Comparison of ENCODE assay signal across 13 cellular contexts in the genomic region with DNA sequence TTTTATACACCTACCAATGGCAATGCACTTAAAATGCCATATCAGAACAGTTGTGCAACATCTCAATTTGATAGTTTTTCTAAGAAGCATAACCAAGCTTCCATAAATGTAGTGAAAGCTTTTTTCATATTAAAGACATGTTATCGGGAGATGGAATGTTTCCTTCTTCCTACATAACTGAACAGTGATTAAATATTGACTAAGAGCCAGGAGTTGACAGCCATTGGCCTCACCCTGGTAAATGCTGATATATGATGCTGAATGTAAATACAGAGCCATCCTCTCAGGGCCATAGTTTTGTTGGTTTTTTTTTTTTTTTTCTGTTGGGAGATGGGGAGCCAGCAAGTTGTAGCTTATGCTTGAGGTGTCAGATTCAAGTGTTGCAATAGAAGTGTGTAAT. TPM values are rescaled to one million over a fixed set of nuclear protein-coding genes. Genes with fewer than 3 reads are reported as not detected.
DNase-seq lines count a peak whose midpoint lies in the region; ATAC-seq, FAIRE-seq and TF ChIP-seq lines count a peak whose summit lies in the region.
"Had no signal": no experiment of that assay in that cellular context is flagged by ENCODE, and none has a peak within 500 bp of the region (broad histone marks: within the 10 kb centered on the region; RNA-seq: fewer than 3 reads in every experiment).

No MANE protein-coding gene starts in this region.

- peaks cover 76% of the 10 kb centered on the region for H3K79me2 ChIP-seq in endothelial cell of umbilical vein (ENCODE audit: control insufficient read depth, insufficient read depth, low read length)

- H3K9me3 ChIP-seq in endothelial cell of umbilical vein (replicated peaks; ENCODE audit: control insufficient read depth, insufficient read depth, low read length) (no peaks in the 10 kb centered on the region), sigmoid colon (no peaks in the 10 kb centered on the region), A673 (ENCODE audit: low read depth, low read length, poor library complexity, severe bottlenecking) (no peaks in the 10 kb centered on the region)

- POLR2A ChIA-PET in HEK293T (lab: Yijun Ruan, JAX) (interaction anchor here (1.2 kb wide), 1 partner anchor 20 kb away, joined by 3 read pairs; no protein-coding TSS in a partner anchor), endothelial cell of umbilical vein (lab: Charles Lee) (interaction anchor here (0.6 to 1.1 kb wide), 3 partner anchors 10 to 655 kb away, joined by 3 to 4 read pairs (median 3); no protein-coding TSS in a partner anchor), A673 (lab: Charles Lee; ENCODE audit: low non-redundant PET) (no interaction called here)

- H3K4me3 ChIP-seq in endothelial cell of umbilical vein (replicated peaks in 1 of 3; ENCODE audit: insufficient read depth in 1 of 3, low read depth in 1 of 3, low read length in 3 of 3) = no peak overlapping the region
- no peak overlapping the region for H3K4me3 ChIP-seq in sigmoid colon
- no peak overlapping the region for H3K4me3 ChIP-seq in A673 (ENCODE audit: low read depth, low read length, poor library complexity, severe bottlenecking)
- H3K4me3 ChIP-seq: K562 had no signal

- no peaks in the 10 kb centered on the region for H3K9me1 ChIP-seq in endothelial cell of umbilical vein (replicated peaks; ENCODE audit: control insufficient read depth, extremely low read depth, insufficient read depth, low read length)

- H3K4me1 Mint-ChIP-seq in activated T-helper 17 cell treated with anti-CD3 and anti-CD28 coated beads, Interleukin-2, amount 50 U/mL, for 72 hours = no peaks in the 10 kb centered on the region
- H3K4me1 Mint-ChIP-seq: activated CD8-positive, alpha-beta memory T cell treated with anti-CD3 and anti-CD28 coated beads, Interleukin-2, amount 10 ng/mL, durations not matched to agents 7 days and 5 days had no signal

- CTCF ChIA-PET in HEK293T (lab: Yijun Ruan, JAX) (interaction anchor here (1.0 to 2.7 kb wide), 2 partner anchors 19 kb away, joined by 4 to 5 read pairs; no protein-coding TSS in a partner anchor), endothelial cell of umbilical vein (lab: Charles Lee) (interaction anchor here (1.1 to 5.6 kb wide), 11 partner anchors 11 to 203 kb away, joined by 3 to 35 read pairs (median 5); a partner anchor contains a TSS), A673 (lab: Charles Lee) (interaction anchor here (0.6 kb wide), 1 partner anchor 9 kb away, joined by 5 read pairs; no protein-coding TSS in a partner anchor)

- ATAC-seq in activated T-helper 17 cell treated with anti-CD3 and anti-CD28 coated beads, Interleukin-2, amount 50 U/mL, for 72 hours (replicated peaks) = no peak
- no peak for ATAC-seq in GM18909 (IDR thresholded peaks at IDR 0.05; ENCODE audit: poor library complexity, unreplicated experiment)
- ATAC-seq: activated CD8-positive, alpha-beta memory T cell treated with anti-CD3 and anti-CD28 coated beads, Interleukin-2, amount 10 ng/mL, durations not matched to agents 7 days and 5 days; HCT116; K562 had no signal

- no TSS peak for BruUV-seq in endothelial cell of umbilical vein (replicated peaks; lab: Mats Ljungman, UMichigan)
- BruUV-seq in A673 (replicated peaks; lab: Mats Ljungman, UMichigan) = no TSS peak

- no peak overlapping the region for H3K27ac ChIP-seq in endothelial cell of umbilical vein (ENCODE audit: insufficient read depth, low read depth, low read length)
- peak overlapping the region; percentile 82 to 90 (median 86) for H3K27ac ChIP-seq in sigmoid colon
- no peak overlapping the region for H3K27ac ChIP-seq in A673 (ENCODE audit: low read depth, low read length, poor library complexity, severe bottlenecking)

- H3K4me3 Mint-ChIP-seq in activated T-helper 17 cell treated with anti-CD3 and anti-CD28 coated beads, Interleukin-2, amount 50 U/mL, for 72 hours = no peak overlapping the region
- H3K4me3 Mint-ChIP-seq: activated CD8-positive, alpha-beta memory T cell treated with anti-CD3 and anti-CD28 coated beads, Interleukin-2, amount 10 ng/mL, durations not matched to agents 7 days and 5 days had no signal

- H4K20me1 ChIP-seq in endothelial cell of umbilical vein (replicated peaks; ENCODE audit: control insufficient read depth, extremely low read depth, insufficient read depth, low read length) = no peaks in the 10 kb centered on the region

- DNase-seq in HEK293T (ENCODE audit: extremely low spot score) (no peak), NCI-H69 (lab: John Stamatoyannopoulos, UW) (peak; percentile 71), endothelial cell of umbilical vein (ENCODE audit: low read depth, low spot score) (peak; percentile 74), sigmoid colon (no peak), A673 (ENCODE audit: low spot score) (no peak), 8988T (no peak)
- DNase-seq: activated CD8-positive, alpha-beta memory T cell treated with anti-CD3 and anti-CD28 coated beads, Interleukin-2, amount 10 ng/mL, durations not matched to agents 7 days and 5 days; NCI-H2227 treated with DMSO at 0.1 percent for 48 hours; retina had no signal

- TF ChIP-seq CTCF in endothelial cell of umbilical vein (IDR thresholded peaks at IDR 0.05; ENCODE audit: extremely low read depth in 1 of 2, insufficient read depth in 1 of 2, low read depth in 1 of 2, low read length in 2 of 2) (no peak), sigmoid colon (IDR thresholded peaks at IDR 0.05) (no peak), A673 (conservative IDR thresholded peaks at IDR 0.05; ENCODE audit: low read depth, low read length) (no peak)

- no peak overlapping the region for H3K27ac Mint-ChIP-seq in activated T-helper 17 cell treated with anti-CD3 and anti-CD28 coated beads, Interleukin-2, amount 50 U/mL, for 72 hours
- H3K27ac Mint-ChIP-seq: activated CD8-positive, alpha-beta memory T cell treated with anti-CD3 and anti-CD28 coated beads, Interleukin-2, amount 10 ng/mL, durations not matched to agents 7 days and 5 days had no signal

- FAIRE-seq in endothelial cell of umbilical vein (lab: Jason Lieb, UNC) = peak; percentile 12
- FAIRE-seq: K562 had no signal

- no peak for TF ChIP-seq POLR2A in endothelial cell of umbilical vein (IDR thresholded peaks at IDR 0.05; ENCODE audit: low read depth, low read length)
- TF ChIP-seq POLR2A in sigmoid colon (IDR thresholded peaks at IDR 0.05) = no peak

- H3K9me3 Mint-ChIP-seq in activated T-helper 17 cell treated with anti-CD3 and anti-CD28 coated beads, Interleukin-2, amount 50 U/mL, for 72 hours = no peaks in the 10 kb centered on the region

- H3K4me1 ChIP-seq in endothelial cell of umbilical vein (ENCODE audit: control insufficient read depth, extremely low read depth, insufficient read depth, low read length) (peaks cover 40% of the 10 kb centered on the region), sigmoid colon (peaks cover 0 to 96% (median 73%) of the 10 kb centered on the region in 4 donors), A673 (ENCODE audit: insufficient read depth, low read length, poor library complexity, severe bottlenecking) (no peaks in the 10 kb centered on the region)

- dilution Hi-C loops in endothelial cell of umbilical vein (cut with MboI; ENCODE audit: extremely low pct_ligation_motif_present, low sequenced_read_pairs) = no loop called here

- H3K4me2 ChIP-seq in endothelial cell of umbilical vein (ENCODE audit: insufficient read depth, low read length) = peak overlapping the region; percentile 24

- H3K27me3 ChIP-seq in endothelial cell of umbilical vein (ENCODE audit: control insufficient read depth in 2 of 2, insufficient read depth in 2 of 2, low read length in 2 of 2) (no peaks in the 10 kb centered on the region), sigmoid colon (no peaks in the 10 kb centered on the region), A673 (replicated peaks; ENCODE audit: insufficient read depth, low read depth, low read length, poor library complexity) (no peaks in the 10 kb centered on the region)

- no peak overlapping the region for H2AFZ ChIP-seq in endothelial cell of umbilical vein (ENCODE audit: low read depth, low read length)

- 11 to 54% methylated on average over 1 of the region's 1 CpG for WGBS in sigmoid colon, 2 donors

- TF ChIP-seq EP300 in sigmoid colon (IDR thresholded peaks at IDR 0.05) = no peak

- no peaks in the 10 kb centered on the region for H3K36me3 Mint-ChIP-seq in activated T-helper 17 cell treated with anti-CD3 and anti-CD28 coated beads, Interleukin-2, amount 50 U/mL, for 72 hours (ENCODE audit: low read depth)
- H3K36me3 Mint-ChIP-seq: activated CD8-positive, alpha-beta memory T cell treated with anti-CD3 and anti-CD28 coated beads, Interleukin-2, amount 10 ng/mL, durations not matched to agents 7 days and 5 days had no signal

- H3K36me3 ChIP-seq in endothelial cell of umbilical vein (ENCODE audit: control insufficient read depth in 2 of 2, extremely low read depth in 1 of 2, insufficient read depth in 2 of 2, low read length in 2 of 2) = no peaks in the 10 kb centered on the region
- no peaks in the 10 kb centered on the region for H3K36me3 ChIP-seq in sigmoid colon
- no peaks in the 10 kb centered on the region for H3K36me3 ChIP-seq in A673 (ENCODE audit: insufficient read depth, low read length, poor library complexity, severe bottlenecking)

- H3K27me3 Mint-ChIP-seq in activated T-helper 17 cell treated with anti-CD3 and anti-CD28 coated beads, Interleukin-2, amount 50 U/mL, for 72 hours = peaks cover 25% of the 10 kb centered on the region

- intact Hi-C loops in endothelial cell of umbilical vein (cut with micrococcal nuclease) = no loop called here
- intact Hi-C loops in sigmoid colon (cut with DNase I) = no loop called here
- intact Hi-C loops in A673 (cut with micrococcal nuclease; ENCODE audit: unreplicated experiment) = no loop called here

- H3K9ac ChIP-seq in endothelial cell of umbilical vein (replicated peaks; ENCODE audit: extremely low read depth, insufficient read depth, low read length) = peak overlapping the region; percentile 12

TF ChIP-seq in HEK293T, 16 proteins besides CTCF, POLR2A, EP300 and RAD21 (continues in another document):
- TF ChIP-seq FOXA1 (IDR thresholded peaks at IDR 0.05) (no peak), ZNF384 (IDR thresholded peaks at IDR 0.05) (peak; percentile 89), NFRKB (IDR thresholded peaks at IDR 0.05) (no peak)

RNA-seq across cellular contexts. Expression of a gene that starts 54.4 kb away (rescaled TPM):
- total RNA-seq in endothelial cell of umbilical vein = 23.1 and 34.5 TPM in 2 replicates
- 9.4 and 16.9 TPM in 2 replicates for polyA plus RNA-seq in endothelial cell of umbilical vein
- 17.9 and 20.5 TPM in 2 replicates for polyA plus RNA-seq in endothelial cell of umbilical vein (2011; cell fraction: cytosol; rRNA removed)
- 44.2 and 53.9 TPM in 2 replicates for polyA plus RNA-seq in endothelial cell of umbilical vein (2011; cell fraction: nucleus; rRNA removed)
- polyA plus RNA-seq in endothelial cell of umbilical vein (2012) = 15.5 and 20.4 TPM in 2 replicates
- polyA minus RNA-seq in endothelial cell of umbilical vein = 19.9 and 28.8 TPM in 2 replicates
- not detected for polyA minus RNA-seq in endothelial cell of umbilical vein (2011; cell fraction: cytosol; rRNA and poly(A)+ RNA removed)
- polyA minus RNA-seq in endothelial cell of umbilical vein (2011; cell fraction: nucleus; rRNA and poly(A)+ RNA removed) = 48.3 and 71.4 TPM in 2 replicates
- total RNA-seq in sigmoid colon = 10 to 100 TPM; 19.9 to 44.1 (median 31.3) TPM
- polyA plus RNA-seq in sigmoid colon = 1 to 10 TPM in 2 of 3 donors, not detected in 1; 1.8 to 4.1 TPM
- 0.11 and 0.35 TPM in 2 replicates for total RNA-seq in A673 (2021)
- total RNA-seq in activated T-helper 17 cell treated with anti-CD3 and anti-CD28 coated beads, Interleukin-2, amount 50 U/mL, for 72 hours = not detected
- total RNA-seq: K562 had no signal
- polyA plus RNA-seq: K562 had no signal

Comparison
In these comparisons a context has a peak if more than half of its experiments do, and no peak if none do; other contexts are left out.
1. DNase-seq: peak in NCI-H69 (single experiment) and endothelial cell of umbilical vein (single experiment); none in HEK293T (single experiment), sigmoid colon (single experiment), A673 (single experiment) and 8988T (single experiment).
2. H3K27ac ChIP-seq: peak in sigmoid colon (4 of 4); none in endothelial cell of umbilical vein (single experiment) and A673 (single experiment).
3. RNA of a gene that starts 54.4 kb away (total RNA-seq): 19.9 to 44.1 TPM in sigmoid colon and 23.1 to 34.5 TPM in endothelial cell of umbilical vein; 0.11 to 0.35 TPM in A673 and not detected in activated T-helper 17 cell treated with anti-CD3 and anti-CD28 coated beads, Interleukin-2, amount 50 U/mL, for 72 hours; every median in the first group is over 10 times any median in the second.